9 cellular contexts compared by ENCODE assay signal in genomic region chr1:18883636-18884418, GRCh38. TPM values are rescaled to one million over a fixed set of nuclear protein-coding genes. Genes with fewer than 3 reads are reported as not detected.
A peak's percentile ranks its signal among the peaks of the same experiment; 100 is the strongest.
DNase-seq lines count a peak whose midpoint lies in the region; ATAC-seq and TF ChIP-seq lines count a peak whose summit lies in the region.
"Had no signal": no experiment of that assay in that cellular context is flagged by ENCODE, and none has a peak within 500 bp of the region (broad histone marks: within the 10 kb centered on the region; RNA-seq: fewer than 3 reads in every experiment).

No MANE protein-coding gene starts in this region.

- POLR2A ChIA-PET in HEK293 (lab: Yijun Ruan, JAX), result interaction anchor here (0.6 to 1.4 kb wide), 2 partner anchors 19 to 213 kb away, joined by 3 to 7 read pairs; partner anchors contain the start of gene ALDH4A1

- CTCF ChIA-PET in HEK293 (lab: Yijun Ruan, JAX), result interaction anchor here (0.5 to 3.4 kb wide), 36 partner anchors 9 to 1664 kb away, joined by 3 to 29 read pairs (median 4); partner anchors contain the start of gene ALDH4A1

- peak; percentile 69 for DNase-seq in CD1c-positive myeloid dendritic cell (ENCODE audit: extremely low spot score)
- peak; percentile 55 for DNase-seq in RKO (ENCODE audit: low spot score)
- peak; percentile 77 to 78 for DNase-seq in activated T-cell treated with anti-CD3 and anti-CD28 coated beads, Interleukin-2, amount 50 U/mL, for 72 hours
- DNase-seq in fibroblast of pulmonary artery (ENCODE audit: low read depth), result peak; percentile 78
- peak; percentile 73 for DNase-seq in omental fat pad (ENCODE audit: low spot score)
- DNase-seq in testis, result peak; percentile 85

- H3K36me3 Mint-ChIP-seq in activated T-cell treated with anti-CD3 and anti-CD28 coated beads, Interleukin-2, amount 50 U/mL, for 72 hours (ENCODE audit: insufficient read depth in 2 of 2), result peaks cover 0 to 1% of the 10 kb centered on the region in 2 donors

- intact Hi-C loops in testis (cut with DNase I; ENCODE audit: low total_unique reads), result no loop called here

- H3K27ac ChIP-seq in HEK293 (ENCODE audit: extremely low read depth, low read depth, low read length), result no peak overlapping the region
- H3K27ac ChIP-seq in testis, result no peak overlapping the region

- TF ChIP-seq CTCF in HEK293 (tag by site-specific recombination; IDR thresholded peaks at IDR 0.05) (peak; percentile 76), fibroblast of pulmonary artery (IDR thresholded peaks at IDR 0.05; ENCODE audit: low read length, missing control alignments) (peak; percentile 94), omental fat pad (IDR thresholded peaks at IDR 0.05) (peak in 1 of 3 donors; percentile 15), testis (IDR thresholded peaks at IDR 0.05) (peak; percentile 68 to 88 (median 81))

- H3K27ac Mint-ChIP-seq in activated T-cell treated with anti-CD3 and anti-CD28 coated beads, Interleukin-2, amount 50 U/mL, for 72 hours, result no peak overlapping the region
- H3K27ac Mint-ChIP-seq: IgD-negative memory B cell had no signal

- H3K9me3 Mint-ChIP-seq in activated T-cell treated with anti-CD3 and anti-CD28 coated beads, Interleukin-2, amount 50 U/mL, for 72 hours, result no peaks in the 10 kb centered on the region
- H3K9me3 Mint-ChIP-seq: IgD-negative memory B cell had no signal

- no peaks in the 10 kb centered on the region for H3K27me3 Mint-ChIP-seq in activated T-cell treated with anti-CD3 and anti-CD28 coated beads, Interleukin-2, amount 50 U/mL, for 72 hours (ENCODE audit: low read depth)
- H3K27me3 Mint-ChIP-seq: IgD-negative memory B cell had no signal

- peaks cover 0 to 7% of the 10 kb centered on the region in 2 experiments; a peak in 1 of 3 replicates for H3K36me3 ChIP-seq in HEK293 (ENCODE audit: control insufficient read depth in 2 of 2, insufficient read depth in 1 of 2, low read length in 2 of 2)
- H3K36me3 ChIP-seq in testis (ENCODE audit: low read depth, missing control alignments), result no peaks in the 10 kb centered on the region

- no peaks in the 10 kb centered on the region for H3K27me3 ChIP-seq in testis

- no peaks in the 10 kb centered on the region for H3K4me1 Mint-ChIP-seq in activated T-cell treated with anti-CD3 and anti-CD28 coated beads, Interleukin-2, amount 50 U/mL, for 72 hours (ENCODE audit: low read depth)
- H3K4me1 Mint-ChIP-seq: IgD-negative memory B cell had no signal

- H3K4me3 Mint-ChIP-seq in activated T-cell treated with anti-CD3 and anti-CD28 coated beads, Interleukin-2, amount 50 U/mL, for 72 hours, result no peak overlapping the region
- H3K4me3 Mint-ChIP-seq: IgD-negative memory B cell had no signal

- TF ChIP-seq POLR2A in testis (IDR thresholded peaks at IDR 0.05), result no peak

- peak; percentile 69 to 73 for ATAC-seq in activated T-cell treated with anti-CD3 and anti-CD28 coated beads, Interleukin-2, amount 50 U/mL, for 72 hours (replicated peaks in 1 of 2)
- ATAC-seq in omental fat pad (ENCODE audit: low FRiP score) (no peak), GM18519 (IDR thresholded peaks at IDR 0.05; ENCODE audit: low FRiP score, unreplicated experiment) (no peak)

- 44 to 49% methylated on average over 12 to 14 of the region's 14 CpGs for WGBS in testis, 2 donors

- 0 out of 2 replicates have a peak, but pooled peaks cover 2% of the 10 kb centered on the region for H3K4me1 ChIP-seq in HEK293 (ENCODE audit: control insufficient read depth, insufficient read depth, low read length)
- peaks cover 9% of the 10 kb centered on the region for H3K4me1 ChIP-seq in testis

- no peaks in the 10 kb centered on the region for H3K9me3 ChIP-seq in HEK293 (ENCODE audit: control insufficient read depth, insufficient read depth, low read depth, low read length)
- H3K9me3 ChIP-seq in testis, result no peaks in the 10 kb centered on the region

- H3K4me3 ChIP-seq in HEK293 (ENCODE audit: low read depth, low read length), result no peak overlapping the region
- no peak overlapping the region for H3K4me3 ChIP-seq in fibroblast of pulmonary artery (replicated peaks; ENCODE audit: low read depth, low read length)
- no peak overlapping the region for H3K4me3 ChIP-seq in testis

TF ChIP-seq in HEK293, 187 proteins besides CTCF, POLR2A, EP300 and RAD21:
- TF ChIP-seq ZFHX2 (tag by site-specific recombination; conservative IDR thresholded peaks at IDR 0.05) (peak; percentile 27; the same call in 1 of the 2 replicates), ZNF335 (tag by site-specific recombination; conservative IDR thresholded peaks at IDR 0.05) (peak; percentile 65), ZNF654 (tag by site-specific recombination; IDR thresholded peaks at IDR 0.05; ENCODE audit: low read depth) (peak; percentile 49), ZNF600 (tag by site-specific recombination; IDR thresholded peaks at IDR 0.05) (0 out of 2 replicates have a peak, but pooled peaks have one; percentile 51), ZNF785 (tag by site-specific recombination; IDR thresholded peaks at IDR 0.05) (no peak)

RNA-seq across cellular contexts. Expression of gene ALDH4A1, which starts 18.5 kb away (rescaled TPM):
- total RNA-seq in activated T-cell treated with anti-CD3 and anti-CD28 coated beads, Interleukin-2, amount 50 U/mL, for 72 hours, result 10 to 100 TPM in 1 of 2 donors, 1 to 10 TPM in 1; 8.1 to 13.1 TPM
- total RNA-seq in omental fat pad (10 to 100 TPM; 22.2 to 96.8 (median 67.3) TPM), testis (10 to 100 TPM in 1 of 2 donors, 1 to 10 TPM in 1; 9.6 to 10.6 TPM)
- polyA plus RNA-seq in testis (ENCODE audit: insufficient read depth, low read depth, low replicate concordance), result 8.2 TPM

RNA-seq across cellular contexts. Expression of gene TAS1R2, which starts 24.4 kb away (rescaled TPM):
- not detected for total RNA-seq in activated T-cell treated with anti-CD3 and anti-CD28 coated beads, Interleukin-2, amount 50 U/mL, for 72 hours
- total RNA-seq in omental fat pad, result not detected
- under 1 TPM in 1 of 2 donors, not detected in 1; 0.19 TPM for total RNA-seq in testis
- polyA plus RNA-seq in testis (ENCODE audit: insufficient read depth, low read depth, low replicate concordance), result not detected
- polyA plus RNA-seq: IgD-negative memory B cell had no signal

Comparison
In these comparisons a context has a peak if more than half of its experiments do, and no peak if none do; other contexts are left out.
1. ATAC-seq: peak in activated T-cell treated with anti-CD3 and anti-CD28 coated beads, Interleukin-2, amount 50 U/mL, for 72 hours (2 of 2); none in omental fat pad (single experiment) and GM18519 (single experiment).
2. Peak in every context shown above with its lines, with median percentiles within 50 percentile points of each other: DNase-seq.